8 cellular contexts compared by ENCODE assay signal in genomic region chr16:2340564-2341455, GRCh38. TPM values are rescaled to one million over a fixed set of nuclear protein-coding genes. Genes with fewer than 3 reads are reported as not detected.
DNase-seq lines count a peak whose midpoint lies in the region; ATAC-seq and TF ChIP-seq lines count a peak whose summit lies in the region.

Gene ABCA3, minus strand, starts transcription at chr16:2340728. Its CDS starts 14,262 bp downstream, at chr16:2326466.

- peak within 1 kb of the TSS in 7 of 9 donors; percentile 31 to 82 (median 64) for H3K27ac Mint-ChIP-seq in naive thymus-derived CD4-positive, alpha-beta T cell
- H3K27ac Mint-ChIP-seq in stimulated activated memory B cell treated with anti-CD40 and anti-IgM and Interleukin-4, amounts not matched to agents 10 μg/mL and 1 μg/mL and 100 μg/mL, for 72 hours = peak within 1 kb of the TSS; percentile 44

- peaks cover 0 to 2% (median 0%) of the 10 kb centered on the region in 11 donors for H3K9me3 Mint-ChIP-seq in naive thymus-derived CD4-positive, alpha-beta T cell
- H3K9me3 Mint-ChIP-seq in stimulated activated memory B cell treated with anti-CD40 and anti-IgM and Interleukin-4, amounts not matched to agents 10 μg/mL and 1 μg/mL and 100 μg/mL, for 72 hours = no peaks in the 10 kb centered on the region

- CTCF ChIA-PET in naive thymus-derived CD4-positive, alpha-beta T cell (lab: Charles Lee) = interaction anchor here (0.6 to 0.9 kb wide), 3 partner anchors 75 to 147 kb away, joined by 3 to 4 read pairs (median 3); no protein-coding TSS in a partner anchor

- H3K36me3 ChIP-seq in DND-41 (ENCODE audit: insufficient read depth, low read length) = no peaks in the 10 kb centered on the region
- no peaks in the 10 kb centered on the region for H3K36me3 ChIP-seq in naive thymus-derived CD4-positive, alpha-beta T cell (ENCODE audit: control insufficient read depth in 2 of 3, insufficient read depth in 3 of 3, low read length in 3 of 3)

- no peaks in the 10 kb centered on the region for H3K9me3 ChIP-seq in DND-41 (ENCODE audit: insufficient read depth, low read length, severe bottlenecking)
- no peaks in the 10 kb centered on the region for H3K9me3 ChIP-seq in naive thymus-derived CD4-positive, alpha-beta T cell (ENCODE audit: control insufficient read depth in 2 of 3, low read length in 3 of 3)

- peaks cover 0 to 5% (median 0%) of the 10 kb centered on the region in 5 donors for H3K36me3 Mint-ChIP-seq in naive thymus-derived CD4-positive, alpha-beta T cell
- H3K36me3 Mint-ChIP-seq in stimulated activated memory B cell treated with anti-CD40 and anti-IgM and Interleukin-4, amounts not matched to agents 10 μg/mL and 1 μg/mL and 100 μg/mL, for 72 hours = no peaks in the 10 kb centered on the region

- H2AFZ ChIP-seq in DND-41 (ENCODE audit: low read depth, low read length) = peak within 1 kb of the TSS; percentile 90

- no peaks in the 10 kb centered on the region for H4K20me1 ChIP-seq in DND-41 (ENCODE audit: insufficient read depth, low read length)

- peak within 1 kb of the TSS; percentile 68 for H3K27ac ChIP-seq in DND-41 (ENCODE audit: low read length)
- peak within 1 kb of the TSS; percentile 15 for H3K27ac ChIP-seq in naive thymus-derived CD4-positive, alpha-beta T cell (ENCODE audit: low read depth, low read length)

- no peaks in the 10 kb centered on the region for H3K27me3 ChIP-seq in DND-41 (ENCODE audit: insufficient read depth, low read length, poor library complexity)
- H3K27me3 ChIP-seq in naive thymus-derived CD4-positive, alpha-beta T cell (ENCODE audit: control insufficient read depth in 2 of 2, insufficient read depth in 2 of 2, low read length in 2 of 2) = no peaks in the 10 kb centered on the region

- POLR2A ChIA-PET in naive thymus-derived CD4-positive, alpha-beta T cell (lab: Charles Lee) = no interaction called here

- peak; percentile 99 for TF ChIP-seq CTCF in DND-41 (IDR thresholded peaks at IDR 0.05; ENCODE audit: borderline replicate concordance, extremely low read depth, low read length, poor library complexity, severe bottlenecking)

- peak; percentile 97 for ATAC-seq in DND-41 (ENCODE audit: insufficient read depth, low read depth)
- peak; percentile 75 for ATAC-seq in GM21737 (IDR thresholded peaks at IDR 0.05; ENCODE audit: unreplicated experiment)
- peak; percentile 96 for ATAC-seq in naive thymus-derived CD4-positive, alpha-beta T cell
- ATAC-seq in stimulated activated memory B cell treated with anti-CD40 and anti-IgM and Interleukin-4, amounts not matched to agents 10 μg/mL and 1 μg/mL and 100 μg/mL, for 72 hours = peak; percentile 92

- peak within 1 kb of the TSS; percentile 78 to 91 (median 86) for H3K4me3 Mint-ChIP-seq in naive thymus-derived CD4-positive, alpha-beta T cell
- peak within 1 kb of the TSS; percentile 77 for H3K4me3 Mint-ChIP-seq in stimulated activated memory B cell treated with anti-CD40 and anti-IgM and Interleukin-4, amounts not matched to agents 10 μg/mL and 1 μg/mL and 100 μg/mL, for 72 hours

- H3K4me2 ChIP-seq in DND-41 (ENCODE audit: insufficient read depth, low read length) = peak within 1 kb of the TSS; percentile 72

- H3K4me1 ChIP-seq in DND-41 (ENCODE audit: insufficient read depth, low read length) = peaks cover 25% of the 10 kb centered on the region
- H3K4me1 ChIP-seq in naive thymus-derived CD4-positive, alpha-beta T cell (ENCODE audit: control insufficient read depth in 2 of 2, insufficient read depth in 2 of 2, low read length in 2 of 2) = peaks cover 6 to 9% of the 10 kb centered on the region in 2 donors

- peaks cover 0 to 40% (median 0%) of the 10 kb centered on the region in 5 donors for H3K27me3 Mint-ChIP-seq in naive thymus-derived CD4-positive, alpha-beta T cell
- H3K27me3 Mint-ChIP-seq in stimulated activated memory B cell treated with anti-CD40 and anti-IgM and Interleukin-4, amounts not matched to agents 10 μg/mL and 1 μg/mL and 100 μg/mL, for 72 hours = no peaks in the 10 kb centered on the region

- intact Hi-C loops in naive thymus-derived CD4-positive, alpha-beta T cell (cut with micrococcal nuclease) = loop anchor here (1.0 to 2.0 kb wide), 8 partner anchors 73 to 160 kb away; partner anchors contain the start of genes CCNF (in 2 of the 2), RNPS1 (in 2 of the 2) and TEDC2 (in 1 of the 2)

- H3K4me1 Mint-ChIP-seq in naive thymus-derived CD4-positive, alpha-beta T cell = peaks cover 9 to 19% (median 16%) of the 10 kb centered on the region in 7 donors
- H3K4me1 Mint-ChIP-seq in stimulated activated memory B cell treated with anti-CD40 and anti-IgM and Interleukin-4, amounts not matched to agents 10 μg/mL and 1 μg/mL and 100 μg/mL, for 72 hours = peaks cover 11% of the 10 kb centered on the region

- DNase-seq in DND-41 = peak; percentile 95
- peak; percentile 91 for DNase-seq in KG1 (lab: John Stamatoyannopoulos, UW)
- DNase-seq in activated T-helper 1 cell treated with Interleukin-2 at 50 U/mL for 16 hours (ENCODE audit: low read depth) = peak; percentile 91
- DNase-seq in fibroblast of gingiva (ENCODE audit: low read depth) = peak; percentile 78
- DNase-seq in naive thymus-derived CD4-positive, alpha-beta T cell = peak; percentile 85 to 100 (median 93)

- H3K9ac ChIP-seq in DND-41 (ENCODE audit: low read depth, low read length) = peak within 1 kb of the TSS; percentile 64

- peak within 1 kb of the TSS; percentile 12 to 65; a peak in 3 of 4 replicates for H3K4me3 ChIP-seq in DND-41 (ENCODE audit: low read depth in 1 of 2, low read length in 2 of 2)
- H3K4me3 ChIP-seq in naive thymus-derived CD4-positive, alpha-beta T cell (ENCODE audit: low read length) = peak within 1 kb of the TSS; percentile 62

- H3K79me2 ChIP-seq in DND-41 (ENCODE audit: insufficient read depth, low read length) = 0 out of 2 replicates have a peak, but pooled peaks cover 2% of the 10 kb centered on the region

TF ChIP-seq in PFSK-1, 5 proteins besides CTCF, POLR2A, EP300 and RAD21:
- TF ChIP-seq SIN3A (IDR thresholded peaks at IDR 0.05; ENCODE audit: borderline replicate concordance, insufficient read depth, low read length) (no peak), POLR2AphosphoS5 (IDR thresholded peaks at IDR 0.05; ENCODE audit: low read depth, low read length) (0 out of 2 replicates have a peak, but pooled peaks have one; percentile 46), TAF1 (IDR thresholded peaks at IDR 0.05; ENCODE audit: borderline replicate concordance, insufficient read depth, low read length) (no peak), REST (IDR thresholded peaks at IDR 0.05; ENCODE audit: insufficient read depth in 1 of 2, low read depth in 2 of 2, low read length in 2 of 2) (no peak), FOXP2 (optimal IDR thresholded peaks at IDR 0.05; ENCODE audit: borderline replicate concordance, extremely low read depth, extremely low read length, insufficient read depth) (peak; percentile 88)

RNA-seq across cellular contexts. Expression of gene ABCA3, which starts in this region (rescaled TPM):
- polyA plus RNA-seq in PFSK-1 (2012; ENCODE audit: insufficient read length, low read depth) = 27.8 TPM
- 10 to 100 TPM in 1 of 5 experiments, 1 to 10 TPM in 4; 7.0 to 10.0 (median 8.1) TPM for total RNA-seq in naive thymus-derived CD4-positive, alpha-beta T cell
- 1 to 10 TPM; 1.7 to 1.8 TPM for polyA plus RNA-seq in naive thymus-derived CD4-positive, alpha-beta T cell

Comparison
In these comparisons a context has a peak if more than half of its experiments do, and no peak if none do; other contexts are left out.
1. Peak in every context shown above with its lines: DNase-seq, ATAC-seq, H3K4me3 ChIP-seq and H3K27ac ChIP-seq.